In genomic region chr5:88251048-88251711, GRCh38 we compare ENCODE assay signal across 1 cellular context.
TF ChIP-seq lines count a peak whose summit lies in the region.

No MANE protein-coding gene starts in this region.

TF ChIP-seq in K562, 482 proteins besides CTCF, POLR2A, EP300 and RAD21 (continued from another document):
- TF ChIP-seq VEZF1 (CRISPR knock-in tag; IDR thresholded peaks at IDR 0.05), result peak; percentile 26; the same call in 1 of the 2 replicates
- TF ChIP-seq RCOR1 (IDR thresholded peaks at IDR 0.05; ENCODE audit: borderline replicate concordance in 1 of 2, low read depth in 2 of 2, low read length in 2 of 2), result peak in 1 of 2 experiments; percentile 72; a peak in 1 of 4 replicates
- TF ChIP-seq SMAD4 (CRISPR knock-in tag; conservative IDR thresholded peaks at IDR 0.05), result peak; percentile 88
- no peak for TF ChIP-seq ARID3A (IDR thresholded peaks at IDR 0.05; ENCODE audit: borderline replicate concordance, low read depth, low read length)
- TF ChIP-seq RNF219 (CRISPR knock-in tag; IDR thresholded peaks at IDR 0.05), result no peak
- peak; percentile 47; the same call in 1 of the 2 replicates for TF ChIP-seq ZKSCAN8 (CRISPR knock-in tag; IDR thresholded peaks at IDR 0.05)
- TF ChIP-seq ARHGAP35 (IDR thresholded peaks at IDR 0.05; ENCODE audit: partially characterized antibody), result no peak
- peak; percentile 1; the same call in 1 of the 2 replicates for TF ChIP-seq GTF2E2 (tag; IDR thresholded peaks at IDR 0.05)
- no peak for TF ChIP-seq NR2C1 (IDR thresholded peaks at IDR 0.05)
- TF ChIP-seq NR2C1 (tag; IDR thresholded peaks at IDR 0.05), result peak; percentile 82
- peak; percentile 70 for TF ChIP-seq POLR2H (tag; IDR thresholded peaks at IDR 0.05; ENCODE audit: low read depth)
- peak; percentile 68; the same call in 1 of the 2 replicates for TF ChIP-seq HIVEP1 (CRISPR knock-in tag; IDR thresholded peaks at IDR 0.05)
- TF ChIP-seq NFE2L1 (tag; IDR thresholded peaks at IDR 0.05; ENCODE audit: borderline replicate concordance, low read depth), result peak; percentile 39; the same call in 1 of the 2 replicates
- TF ChIP-seq ZNF395 (CRISPR knock-in tag; IDR thresholded peaks at IDR 0.05), result peak; percentile 95
- TF ChIP-seq ZBTB40 (IDR thresholded peaks at IDR 0.05), result no peak
- TF ChIP-seq ZBTB40 (CRISPR knock-in tag; IDR thresholded peaks at IDR 0.05), result no peak
- TF ChIP-seq JUND (IDR thresholded peaks at IDR 0.05; ENCODE audit: borderline replicate concordance, low read depth, low read length), result peak; percentile 89
- peak; percentile 59; the same call in 1 of the 3 replicates for TF ChIP-seq JUND (tag; IDR thresholded peaks at IDR 0.05; ENCODE audit: borderline replicate concordance, low read depth, low read length)
- no peak; the same call in 1 of the 2 replicates for TF ChIP-seq DPF2 (IDR thresholded peaks at IDR 0.05)
- 0 out of 2 replicates have a peak, but pooled peaks have one; percentile 31 for TF ChIP-seq ZSCAN32 (CRISPR knock-in tag; IDR thresholded peaks at IDR 0.05)
- peak; percentile 86; the same call in 1 of the 2 replicates for TF ChIP-seq NFXL1 (CRISPR knock-in tag; IDR thresholded peaks at IDR 0.05)
- TF ChIP-seq ZNF140 (CRISPR knock-in tag; IDR thresholded peaks at IDR 0.05), result peak; percentile 66; the same call in 1 of the 2 replicates
- TF ChIP-seq SMAD2 (IDR thresholded peaks at IDR 0.05; ENCODE audit: low read depth, low read length), result no peak
- TF ChIP-seq GTF2A2 (tag; IDR thresholded peaks at IDR 0.05), result 0 out of 2 replicates have a peak, but pooled peaks have one; percentile 54
- TF ChIP-seq TAF7 (tag; IDR thresholded peaks at IDR 0.05), result no peak
- no peak for TF ChIP-seq ZC3H4 (CRISPR knock-in tag; IDR thresholded peaks at IDR 0.05; ENCODE audit: borderline replicate concordance)
- peak; percentile 75 for TF ChIP-seq MEIS2 (IDR thresholded peaks at IDR 0.05; ENCODE audit: partially characterized antibody)
- peak; percentile 97 for TF ChIP-seq FOSL1 (tag; conservative IDR thresholded peaks at IDR 0.05)
- TF ChIP-seq ILF3 (IDR thresholded peaks at IDR 0.05; ENCODE audit: borderline replicate concordance), result no peak
- TF ChIP-seq ZNF311 (CRISPR knock-in tag; IDR thresholded peaks at IDR 0.05), result peak; percentile 78
- TF ChIP-seq TSHZ1 (CRISPR knock-in tag; IDR thresholded peaks at IDR 0.05), result peak; percentile 88
- TF ChIP-seq KDM1A (IDR thresholded peaks at IDR 0.05), result peak; percentile 41 to 43; a peak in 2 of 4 replicates
- peak; percentile 72; the same call in 1 of the 2 replicates for TF ChIP-seq PHTF2 (CRISPR knock-in tag; IDR thresholded peaks at IDR 0.05)
TF ChIP-seq in K562: peak in this region for 79.
